16 cellular contexts compared by ENCODE assay signal in the genomic region with DNA sequence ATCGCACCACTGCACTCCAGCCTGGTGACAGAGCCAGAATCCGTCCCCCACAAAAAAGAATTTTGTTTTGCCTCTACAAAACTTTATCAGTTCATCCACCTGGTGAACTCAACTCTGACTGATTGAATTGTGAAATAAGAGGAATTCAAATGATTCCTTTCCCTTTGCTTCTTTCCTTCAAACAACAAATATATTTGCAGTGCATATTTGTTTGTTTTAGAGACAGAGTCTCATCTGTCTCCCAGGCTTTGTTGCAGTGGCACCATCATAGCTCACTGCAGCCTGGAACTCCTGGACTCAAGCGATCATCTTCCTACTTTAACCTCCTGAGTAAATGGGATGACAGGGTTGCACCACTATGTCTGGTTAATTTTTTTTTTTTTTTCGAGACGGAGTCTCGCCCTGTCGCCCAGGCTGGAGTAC. TPM values are rescaled to one million over a fixed set of nuclear protein-coding genes. Genes with fewer than 3 reads are reported as not detected.
DNase-seq lines count a peak whose midpoint lies in the region; ATAC-seq, FAIRE-seq and TF ChIP-seq lines count a peak whose summit lies in the region.
"Had no signal": no experiment of that assay in that cellular context is flagged by ENCODE, and none has a peak within 500 bp of the region (broad histone marks: within the 10 kb centered on the region; RNA-seq: fewer than 3 reads in every experiment).

No MANE protein-coding gene starts in this region.

- no peaks in the 10 kb centered on the region for H4K20me1 ChIP-seq in H1 (replicated peaks in 1 of 2; ENCODE audit: control insufficient read depth in 1 of 2, insufficient read depth in 2 of 2, low read length in 2 of 2)
- H4K20me1 ChIP-seq: BLaER1 had no signal

- H3K27me3 Mint-ChIP-seq in activated naive CD4-positive, alpha-beta T cell treated with anti-CD3 and anti-CD28 coated beads, Interleukin-2, amount 10 ng/mL, durations not matched to agents 7 days and 5 days = peaks cover 18% of the 10 kb centered on the region
- H3K27me3 Mint-ChIP-seq in nephron (ENCODE audit: low read depth) = no peaks in the 10 kb centered on the region
- H3K27me3 Mint-ChIP-seq in natural killer cell (ENCODE audit: low read depth in 2 of 2) = peaks cover 6 to 10% of the 10 kb centered on the region in 2 donors
- H3K27me3 Mint-ChIP-seq: CD8-positive, alpha-beta memory T cell had no signal

- no peak overlapping the region for H2BK15ac ChIP-seq in H1 (ENCODE audit: low read length)

- H3K9me3 Mint-ChIP-seq in activated naive CD4-positive, alpha-beta T cell treated with anti-CD3 and anti-CD28 coated beads, Interleukin-2, amount 10 ng/mL, durations not matched to agents 7 days and 5 days = no peaks in the 10 kb centered on the region
- no peaks in the 10 kb centered on the region for H3K9me3 Mint-ChIP-seq in nephron
- no peaks in the 10 kb centered on the region for H3K9me3 Mint-ChIP-seq in natural killer cell
- H3K9me3 Mint-ChIP-seq: CD8-positive, alpha-beta memory T cell had no signal

- no peak overlapping the region for H4K8ac ChIP-seq in H1 (ENCODE audit: extremely low read depth, insufficient read depth, low read length)

- no peaks in the 10 kb centered on the region for H3K9me3 ChIP-seq in H1 (ENCODE audit: insufficient read depth in 2 of 2, low read depth in 1 of 2, low read length in 1 of 2)
- H3K9me3 ChIP-seq: BLaER1 had no signal

- no peak overlapping the region for H2AK5ac ChIP-seq in H1 (ENCODE audit: low read depth, low read length)

- H3K27ac Mint-ChIP-seq in activated naive CD4-positive, alpha-beta T cell treated with anti-CD3 and anti-CD28 coated beads, Interleukin-2, amount 10 ng/mL, durations not matched to agents 7 days and 5 days = peak overlapping the region; percentile 49
- H3K27ac Mint-ChIP-seq in nephron (peak overlapping the region in 2 of 3 experiments; percentile 65 to 70), natural killer cell (no peak overlapping the region)

- H3K18ac ChIP-seq in H1 (ENCODE audit: extremely low read depth, low read length) = no peak overlapping the region

- DNase-seq in activated naive CD4-positive, alpha-beta T cell treated with anti-CD3 and anti-CD28 coated beads, Interleukin-2, amount 10 ng/mL, durations not matched to agents 7 days and 5 days = no peak
- DNase-seq in activated naive CD4-positive, alpha-beta T cell treated with anti-CD3 and anti-CD28 coated beads, Interleukin-2, amount 50 U/mL, for 16 hours = no peak
- DNase-seq in H1 (ENCODE audit: low read depth in 1 of 2, low spot score in 2 of 2) = no peak
- no peak for DNase-seq in natural killer cell
- no peak for DNase-seq in NCI-H2029 treated with DMSO at 0.1 percent for 48 hours (lab: John Stamatoyannopoulos, UW)
- DNase-seq: 8988T; AML-193; CD8-positive, alpha-beta memory T cell; DMS53; GF-D8 had no signal

- H3K4ac ChIP-seq in H1 (replicated peaks; ENCODE audit: insufficient read length, low read depth, low read length) = no peak overlapping the region

- no peak for TF ChIP-seq POLR2A in H1 (IDR thresholded peaks at IDR 0.05; ENCODE audit: control extremely low read depth in 1 of 2, low read depth in 2 of 2, low read length in 2 of 2)

- H3K56ac ChIP-seq in H1 (replicated peaks; ENCODE audit: insufficient read length, low read depth, low read length) = no peak overlapping the region

- H2BK20ac ChIP-seq in H1 (ENCODE audit: low read length) = no peak overlapping the region

- H3K4me1 ChIP-seq in H1 (replicated peaks in 1 of 4; ENCODE audit: control insufficient read depth in 3 of 4, insufficient read depth in 4 of 4, low read length in 3 of 4) = peaks cover 1 to 19% (median 9%) of the 10 kb centered on the region in 4 experiments; a peak in 6 of 7 replicates

- no peaks in the 10 kb centered on the region for H3K36me3 ChIP-seq in H1 (ENCODE audit: control insufficient read depth in 2 of 4, insufficient read depth in 4 of 4, low read length in 3 of 4)
- H3K36me3 ChIP-seq: BLaER1 had no signal

- H3K79me1 ChIP-seq in H1 (ENCODE audit: low read depth, low read length) = no peaks in the 10 kb centered on the region

- no peak for TF ChIP-seq EP300 in H1 (IDR thresholded peaks at IDR 0.05; ENCODE audit: borderline replicate concordance in 1 of 2, low read depth in 2 of 2, low read length in 2 of 2)

- no peak overlapping the region for H3K4me2 ChIP-seq in H1 (ENCODE audit: insufficient read depth in 1 of 2, low read depth in 2 of 2, low read length in 2 of 2)
- H3K4me2 ChIP-seq: BLaER1 had no signal

- ATAC-seq in GM19035 (IDR thresholded peaks at IDR 0.05; ENCODE audit: unreplicated experiment) (no peak), natural killer cell (no peak)
- ATAC-seq: HCT116 had no signal

- H3K36me3 Mint-ChIP-seq in activated naive CD4-positive, alpha-beta T cell treated with anti-CD3 and anti-CD28 coated beads, Interleukin-2, amount 10 ng/mL, durations not matched to agents 7 days and 5 days = no peaks in the 10 kb centered on the region
- H3K36me3 Mint-ChIP-seq in nephron (ENCODE audit: low read depth) = no peaks in the 10 kb centered on the region
- no peaks in the 10 kb centered on the region for H3K36me3 Mint-ChIP-seq in natural killer cell
- H3K36me3 Mint-ChIP-seq: CD8-positive, alpha-beta memory T cell had no signal

- no peak overlapping the region for H3K14ac ChIP-seq in H1 (ENCODE audit: insufficient read length)

- no peak overlapping the region for H3K23ac ChIP-seq in H1 (ENCODE audit: insufficient read length)

- H3K27ac ChIP-seq in H1 (ENCODE audit: low read depth, low read length) = no peak overlapping the region
- H3K27ac ChIP-seq: BLaER1 had no signal

- H3K4me1 Mint-ChIP-seq in activated naive CD4-positive, alpha-beta T cell treated with anti-CD3 and anti-CD28 coated beads, Interleukin-2, amount 10 ng/mL, durations not matched to agents 7 days and 5 days = peaks cover 8% of the 10 kb centered on the region
- H3K4me1 Mint-ChIP-seq in nephron (peaks cover 39% of the 10 kb centered on the region), natural killer cell (no peaks in the 10 kb centered on the region)

- H3K4me3 Mint-ChIP-seq in activated naive CD4-positive, alpha-beta T cell treated with anti-CD3 and anti-CD28 coated beads, Interleukin-2, amount 10 ng/mL, durations not matched to agents 7 days and 5 days = no peak overlapping the region
- H3K4me3 Mint-ChIP-seq in nephron = no peak overlapping the region
- H3K4me3 Mint-ChIP-seq in natural killer cell = no peak overlapping the region
- H3K4me3 Mint-ChIP-seq: CD8-positive, alpha-beta memory T cell had no signal

- no peak for TF ChIP-seq CTCF in H1 (IDR thresholded peaks at IDR 0.05; ENCODE audit: control extremely low read depth in 1 of 3, insufficient read depth in 1 of 3, low read depth in 1 of 3, low read length in 3 of 3)
- no peak for TF ChIP-seq CTCF in nephron (IDR thresholded peaks at IDR 0.05; ENCODE audit: unreplicated experiment in 3 of 3)
- TF ChIP-seq CTCF in natural killer cell (IDR thresholded peaks at IDR 0.05) = no peak

- POLR2A ChIA-PET in H1 (lab: Charles Lee; ENCODE audit: partially characterized antibody) = interaction anchor here (0.6 to 2.6 kb wide), 8 partner anchors 9 to 113 kb away, joined by 3 to 11 read pairs (median 3); no protein-coding TSS in a partner anchor

- H3K9ac ChIP-seq in H1 (replicated peaks in 1 of 4; ENCODE audit: extremely low read depth in 1 of 4, low read depth in 3 of 4, low read length in 3 of 4) = no peak overlapping the region
- H3K9ac ChIP-seq: BLaER1 had no signal

- H3K79me2 ChIP-seq in H1 (ENCODE audit: control insufficient read depth in 1 of 2, insufficient read depth in 2 of 2, low read length in 2 of 2) = no peaks in the 10 kb centered on the region

- no peak overlapping the region for H2BK120ac ChIP-seq in H1 (replicated peaks; ENCODE audit: low read depth, low read length)

- FAIRE-seq in H1 (lab: Jason Lieb, UNC) = no peak
- FAIRE-seq: H54, HTR-8/SVneo had no signal

- peak overlapping the region; percentile 66; the same call in 1 of the 2 replicates for H2BK5ac ChIP-seq in H1 (ENCODE audit: low read depth, low read length)

- no peak overlapping the region; the same call in 1 of the 2 replicates for H2BK12ac ChIP-seq in H1 (ENCODE audit: low read depth, low read length)

- WGBS in H1 (ENCODE audit: extremely low coverage in 1 of 2, insufficient coverage in 1 of 2, insufficient read length in 1 of 2, insufficient replicate concordance in 2 of 2, low coverage in 1 of 2, low lambda C conversion rate in 2 of 2, missing lambda C conversion rate in 1 of 2), 2 experiments = 93% methylated on average over 7 of the region's 7 CpGs; no CpG with 5 or more reads in 1 of the 2 experiments

- no peak overlapping the region for H4K91ac ChIP-seq in H1 (replicated peaks; ENCODE audit: insufficient read length, low read length)

- CTCF ChIA-PET in activated naive CD4-positive, alpha-beta T cell treated with anti-CD3 and anti-CD28 coated beads, Interleukin-2, amount 10 ng/mL, durations not matched to agents 7 days and 5 days (lab: Charles Lee) = interaction anchor here (0.6 kb wide), 1 partner anchor 43 kb away, joined by 3 read pairs; no protein-coding TSS in a partner anchor
- CTCF ChIA-PET in H1 (lab: Charles Lee; ENCODE audit: partially characterized antibody) = interaction anchor here (0.6 to 1.8 kb wide), 2 partner anchors 55 to 59 kb away, joined by 3 read pairs; no protein-coding TSS in a partner anchor

- no peaks in the 10 kb centered on the region for H3K27me3 ChIP-seq in H1 (replicated peaks in 1 of 4; ENCODE audit: control insufficient read depth in 3 of 4, extremely low read depth in 1 of 4, insufficient read depth in 3 of 4, low read length in 3 of 4)
- H3K27me3 ChIP-seq: BLaER1 had no signal

- no peak overlapping the region for H3K4me3 ChIP-seq in H1 (ENCODE audit: extremely low read depth in 1 of 4, insufficient read depth in 2 of 4, low read depth in 3 of 4, low read length in 4 of 4)
- H3K4me3 ChIP-seq: BLaER1 had no signal

- no peak overlapping the region for H2AFZ ChIP-seq in H1 (ENCODE audit: low read length)

- intact Hi-C loops in natural killer cell (cut with micrococcal nuclease) = no loop called here

- H4K5ac ChIP-seq in H1 (ENCODE audit: insufficient read length, low read depth, low read length) = no peak overlapping the region

- TF ChIP-seq RAD21 in H1 (IDR thresholded peaks at IDR 0.05 in 1 of 2, conservative IDR thresholded peaks at IDR 0.05 in 1 of 2; ENCODE audit: low read depth in 2 of 2, low read length in 2 of 2) = no peak

- peaks cover 4% of the 10 kb centered on the region for H3K23me2 ChIP-seq in H1 (ENCODE audit: low read depth, low read length)

TF ChIP-seq in H1, 55 proteins besides CTCF, POLR2A, EP300 and RAD21 (continues in another document):
- TF ChIP-seq BCL11A (IDR thresholded peaks at IDR 0.05; ENCODE audit: low read depth in 2 of 2, low read length in 2 of 2) = no peak

RNA-seq across cellular contexts. Expression of a gene that starts 23.2 kb away (rescaled TPM):
- 94.1 and 94.9 TPM in 2 replicates for total RNA-seq in H1 (2021; fragmentation: NEBNext Ultra II Directional; extraction: Animal tissue kit (Norgen Biotek cat#: 25700))
- polyA plus RNA-seq in H1 (2011; rRNA removed) = 25.5 and 42.7 TPM in 2 replicates
- polyA plus RNA-seq in H1 (2011; cell fraction: cytosol; rRNA removed) = 37.3 TPM
- polyA plus RNA-seq in H1 (2011; cell fraction: nucleus; rRNA removed) = 72.2 TPM
- 46.3 to 53.0 TPM (median 51.3 TPM) in 4 replicates for polyA plus RNA-seq in H1 (2012, experiment 1 of 2)
- polyA plus RNA-seq in H1 (2012, experiment 2 of 2) = 57.3 TPM
- polyA plus RNA-seq in H1 (2013, experiment 1 of 2) = 57.8 TPM
- 62.4 TPM for polyA plus RNA-seq in H1 (2013, experiment 2 of 2)
- 39.5 and 58.4 TPM in 2 replicates for polyA minus RNA-seq in H1 (2011; rRNA and poly(A)+ RNA removed)
- 29.6 TPM for polyA minus RNA-seq in H1 (2011; cell fraction: cytosol; rRNA and poly(A)+ RNA removed)
- polyA minus RNA-seq in H1 (2011; cell fraction: nucleus; rRNA and poly(A)+ RNA removed) = 30.4 TPM
- total RNA-seq in natural killer cell = 100 to 1,000 TPM; 188 to 242 (median 215) TPM

Comparison
In these comparisons a context has a peak if more than half of its experiments do, and no peak if none do; other contexts are left out.
1. H3K27ac Mint-ChIP-seq: peak in activated naive CD4-positive, alpha-beta T cell treated with anti-CD3 and anti-CD28 coated beads, Interleukin-2, amount 10 ng/mL, durations not matched to agents 7 days and 5 days (single experiment) and nephron (2 of 3); none in natural killer cell (0 of 2).